In the genomic region with DNA sequence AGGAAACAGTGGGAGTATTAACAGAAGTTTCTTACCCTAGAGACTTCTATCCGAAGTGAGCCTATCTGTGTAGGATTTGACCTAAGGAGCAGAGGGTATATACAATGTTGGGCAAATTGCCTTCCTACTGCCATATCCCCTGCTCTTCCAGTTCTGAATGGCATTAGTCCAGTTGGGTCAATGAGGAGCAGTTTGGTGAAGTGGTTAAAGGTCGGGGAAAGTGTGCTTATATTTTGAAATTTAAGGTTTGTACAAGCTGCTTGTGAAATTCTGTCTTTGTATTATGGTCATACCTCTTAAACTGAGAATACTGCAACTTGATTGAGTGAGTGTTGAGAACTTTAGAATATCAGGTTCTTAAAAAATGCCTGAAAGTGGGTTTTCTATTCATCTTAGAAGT, we compare ENCODE assay signal across 1 cellular context.
TF ChIP-seq lines count a peak whose summit lies in the region.

No MANE protein-coding gene starts in this region.

TF ChIP-seq in GM23338, 12 proteins besides CTCF, POLR2A, EP300 and RAD21 (continued from another document):
- TF ChIP-seq EZH2phosphoT487 (IDR thresholded peaks at IDR 0.05; ENCODE audit: unreplicated experiment): no peak
- TF ChIP-seq ZNF114 (CRISPR knock-in tag; IDR thresholded peaks at IDR 0.05): no peak
- TF ChIP-seq CREB1 (CRISPR knock-in tag; IDR thresholded peaks at IDR 0.05; ENCODE audit: low read depth): no peak
- no peak for TF ChIP-seq STAT1 (IDR thresholded peaks at IDR 0.05; ENCODE audit: unreplicated experiment)
- TF ChIP-seq ZNF331 (CRISPR knock-in tag; IDR thresholded peaks at IDR 0.05; ENCODE audit: low read depth): no peak
- no peak for TF ChIP-seq JUNB (IDR thresholded peaks at IDR 0.05; ENCODE audit: unreplicated experiment)
- no peak for TF ChIP-seq EZH2 (IDR thresholded peaks at IDR 0.05; ENCODE audit: low read depth, unreplicated experiment)
- no peak for TF ChIP-seq ETS1 (IDR thresholded peaks at IDR 0.05)
- TF ChIP-seq, protein P1, sequence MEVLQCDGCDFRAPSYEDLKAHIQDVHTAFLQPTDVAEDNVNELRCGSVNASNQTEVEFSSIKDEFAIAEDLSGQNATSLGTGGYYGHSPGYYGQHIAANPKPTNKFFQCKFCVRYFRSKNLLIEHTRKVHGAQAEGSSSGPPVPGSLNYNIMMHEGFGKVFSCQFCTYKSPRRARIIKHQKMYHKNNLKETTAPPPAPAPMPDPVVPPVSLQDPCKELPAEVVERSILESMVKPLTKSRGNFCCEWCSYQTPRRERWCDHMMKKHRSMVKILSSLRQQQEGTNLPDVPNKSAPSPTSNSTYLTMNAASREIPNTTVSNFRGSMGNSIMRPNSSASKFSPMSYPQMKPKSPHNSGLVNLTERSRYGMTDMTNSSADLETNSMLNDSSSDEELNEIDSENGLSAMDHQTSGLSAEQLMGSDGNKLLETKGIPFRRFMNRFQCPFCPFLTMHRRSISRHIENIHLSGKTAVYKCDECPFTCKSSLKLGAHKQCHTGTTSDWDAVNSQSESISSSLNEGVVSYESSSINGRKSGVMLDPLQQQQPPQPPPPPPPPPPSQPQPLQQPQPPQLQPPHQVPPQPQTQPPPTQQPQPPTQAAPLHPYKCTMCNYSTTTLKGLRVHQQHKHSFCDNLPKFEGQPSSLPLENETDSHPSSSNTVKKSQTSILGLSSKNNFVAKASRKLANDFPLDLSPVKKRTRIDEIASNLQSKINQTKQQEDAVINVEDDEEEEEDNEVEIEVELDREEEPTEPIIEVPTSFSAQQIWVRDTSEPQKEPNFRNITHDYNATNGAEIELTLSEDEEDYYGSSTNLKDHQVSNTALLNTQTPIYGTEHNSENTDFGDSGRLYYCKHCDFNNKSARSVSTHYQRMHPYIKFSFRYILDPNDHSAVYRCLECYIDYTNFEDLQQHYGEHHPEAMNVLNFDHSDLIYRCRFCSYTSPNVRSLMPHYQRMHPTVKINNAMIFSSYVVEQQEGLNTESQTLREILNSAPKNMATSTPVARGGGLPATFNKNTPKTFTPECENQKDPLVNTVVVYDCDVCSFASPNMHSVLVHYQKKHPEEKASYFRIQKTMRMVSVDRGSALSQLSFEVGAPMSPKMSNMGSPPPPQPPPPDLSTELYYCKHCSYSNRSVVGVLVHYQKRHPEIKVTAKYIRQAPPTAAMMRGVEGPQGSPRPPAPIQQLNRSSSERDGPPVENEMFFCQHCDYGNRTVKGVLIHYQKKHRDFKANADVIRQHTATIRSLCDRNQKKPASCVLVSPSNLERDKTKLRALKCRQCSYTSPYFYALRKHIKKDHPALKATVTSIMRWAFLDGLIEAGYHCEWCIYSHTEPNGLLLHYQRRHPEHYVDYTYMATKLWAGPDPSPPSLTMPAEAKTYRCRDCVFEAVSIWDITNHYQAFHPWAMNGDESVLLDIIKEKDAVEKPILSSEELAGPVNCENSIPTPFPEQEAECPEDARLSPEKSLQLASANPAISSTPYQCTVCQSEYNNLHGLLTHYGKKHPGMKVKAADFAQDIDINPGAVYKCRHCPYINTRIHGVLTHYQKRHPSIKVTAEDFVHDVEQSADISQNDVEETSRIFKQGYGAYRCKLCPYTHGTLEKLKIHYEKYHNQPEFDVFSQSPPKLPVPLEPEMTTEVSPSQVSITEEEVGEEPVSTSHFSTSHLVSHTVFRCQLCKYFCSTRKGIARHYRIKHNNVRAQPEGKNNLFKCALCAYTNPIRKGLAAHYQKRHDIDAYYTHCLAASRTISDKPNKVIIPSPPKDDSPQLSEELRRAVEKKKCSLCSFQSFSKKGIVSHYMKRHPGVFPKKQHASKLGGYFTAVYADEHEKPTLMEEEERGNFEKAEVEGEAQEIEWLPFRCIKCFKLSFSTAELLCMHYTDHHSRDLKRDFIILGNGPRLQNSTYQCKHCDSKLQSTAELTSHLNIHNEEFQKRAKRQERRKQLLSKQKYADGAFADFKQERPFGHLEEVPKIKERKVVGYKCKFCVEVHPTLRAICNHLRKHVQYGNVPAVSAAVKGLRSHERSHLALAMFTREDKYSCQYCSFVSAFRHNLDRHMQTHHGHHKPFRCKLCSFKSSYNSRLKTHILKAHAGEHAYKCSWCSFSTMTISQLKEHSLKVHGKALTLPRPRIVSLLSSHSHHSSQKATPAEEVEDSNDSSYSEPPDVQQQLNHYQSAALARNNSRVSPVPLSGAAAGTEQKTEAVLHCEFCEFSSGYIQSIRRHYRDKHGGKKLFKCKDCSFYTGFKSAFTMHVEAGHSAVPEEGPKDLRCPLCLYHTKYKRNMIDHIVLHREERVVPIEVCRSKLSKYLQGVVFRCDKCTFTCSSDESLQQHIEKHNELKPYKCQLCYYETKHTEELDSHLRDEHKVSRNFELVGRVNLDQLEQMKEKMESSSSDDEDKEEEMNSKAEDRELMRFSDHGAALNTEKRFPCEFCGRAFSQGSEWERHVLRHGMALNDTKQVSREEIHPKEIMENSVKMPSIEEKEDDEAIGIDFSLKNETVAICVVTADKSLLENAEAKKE (CRISPR knock-in tag; IDR thresholded peaks at IDR 0.05): no peak
- TF ChIP-seq REST (IDR thresholded peaks at IDR 0.05; ENCODE audit: unreplicated experiment): no peak
- TF ChIP-seq POLR2AphosphoS5 (IDR thresholded peaks at IDR 0.05; ENCODE audit: low read depth): no peak
TF ChIP-seq in GM23338: peak in this region for 0.
